In the genomic region with DNA sequence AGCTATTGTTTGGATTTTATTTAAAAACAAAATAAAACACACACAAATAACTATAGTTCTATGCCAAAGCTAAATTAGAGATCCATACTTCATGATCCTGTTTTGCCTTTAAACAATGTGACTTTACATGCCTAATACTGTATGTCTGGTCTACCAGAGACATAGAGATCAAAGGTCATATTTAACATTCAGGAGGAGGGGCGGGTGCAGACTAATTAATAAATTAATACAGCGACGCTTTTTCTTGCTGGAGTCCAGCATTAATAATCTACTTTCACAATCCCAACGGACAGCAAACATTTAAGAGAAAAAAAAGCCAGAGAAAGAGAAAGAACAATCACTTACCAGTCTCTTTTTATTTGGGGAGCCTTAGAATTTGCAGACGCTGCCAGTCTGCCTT, we compare ENCODE assay signal across 9 cellular contexts. TPM values are rescaled to one million over a fixed set of nuclear protein-coding genes. Genes with fewer than 3 reads are reported as not detected.
DNase-seq lines count a peak whose midpoint lies in the region; ATAC-seq and TF ChIP-seq lines count a peak whose summit lies in the region.
"Had no signal": no experiment of that assay in that cellular context is flagged by ENCODE, and none has a peak within 500 bp of the region (broad histone marks: within the 10 kb centered on the region; RNA-seq: fewer than 3 reads in every experiment).

No MANE protein-coding gene starts in this region.

- no peak overlapping the region for H2AFZ ChIP-seq in KMS-11 (ENCODE audit: low read depth)

- H3K9me3 Mint-ChIP-seq in natural killer cell treated with Interleukin-12 subunit alpha and Interleukin-12 subunit beta and Interleukin-15 and Interleukin-18, amount 100 ng/mL, for 72 hours: no peaks in the 10 kb centered on the region

- H3K27me3 Mint-ChIP-seq in natural killer cell treated with Interleukin-12 subunit alpha and Interleukin-12 subunit beta and Interleukin-15 and Interleukin-18, amount 100 ng/mL, for 72 hours: peaks cover 19 to 37% of the 10 kb centered on the region in 2 donors

- peak overlapping the region; percentile 73 for H3K4me2 ChIP-seq in KMS-11

- H3K27me3 ChIP-seq in KMS-11 (ENCODE audit: insufficient read depth, low read depth) (no peaks in the 10 kb centered on the region), dorsolateral prefrontal cortex (peaks cover 0 to 8% (median 0%) of the 10 kb centered on the region in 45 donors)

- intact Hi-C loops in dorsolateral prefrontal cortex (cut with DNase I): no loop called here

- peaks cover 29% of the 10 kb centered on the region for H3K4me1 ChIP-seq in KMS-11 (ENCODE audit: low read depth, poor library complexity, severe bottlenecking)

- peaks cover 39% of the 10 kb centered on the region for H3K79me2 ChIP-seq in KMS-11 (ENCODE audit: insufficient read depth, low read depth)

- no peak for DNase-seq in dorsolateral prefrontal cortex
- DNase-seq in natural killer cell treated with Interleukin-12 subunit alpha and Interleukin-12 subunit beta and Interleukin-15 and Interleukin-18, amount 100 ng/mL, for 72 hours (ENCODE audit: low spot score): no peak
- DNase-seq in GF-D8 (lab: John Stamatoyannopoulos, UW): no peak
- no peak for DNase-seq in NCI-H187 treated with DMSO at 0.1 percent for 48 hours (lab: John Stamatoyannopoulos, UW)
- no peak for DNase-seq in GM19240 (ENCODE audit: insufficient read length, low spot score)
- DNase-seq: DMS 273 treated with DMSO at 0.1 percent for 48 hours had no signal

- peak overlapping the region; percentile 66 for H3K9ac ChIP-seq in KMS-11

- H3K36me3 Mint-ChIP-seq in natural killer cell treated with Interleukin-12 subunit alpha and Interleukin-12 subunit beta and Interleukin-15 and Interleukin-18, amount 100 ng/mL, for 72 hours: no peaks in the 10 kb centered on the region

- peaks cover 32 to 41% of the 10 kb centered on the region in 2 donors for H3K4me1 Mint-ChIP-seq in natural killer cell treated with Interleukin-12 subunit alpha and Interleukin-12 subunit beta and Interleukin-15 and Interleukin-18, amount 100 ng/mL, for 72 hours (ENCODE audit: low read depth in 2 of 2)

- H3K27ac ChIP-seq in 22Rv1 (peak overlapping the region; percentile 86), KMS-11 (peak overlapping the region; percentile 86), dorsolateral prefrontal cortex (peak overlapping the region; percentile 60 to 97 (median 92))

- TF ChIP-seq CTCF in 22Rv1 (IDR thresholded peaks at IDR 0.05) (no peak), KMS-11 (conservative IDR thresholded peaks at IDR 0.05; ENCODE audit: low read depth, low read length) (no peak), dorsolateral prefrontal cortex (IDR thresholded peaks at IDR 0.05 in 54 of 56, conservative IDR thresholded peaks at IDR 0.05 in 2 of 56; ENCODE audit: low read depth in 1 of 56, partially characterized antibody in 56 of 56) (no peak)

- H3K4me3 ChIP-seq in KMS-11 (IDR thresholded peaks at IDR 0.05; ENCODE audit: insufficient read depth, low read depth, low read length): no peak overlapping the region
- peak overlapping the region; percentile 40 to 86 (median 72) for H3K4me3 ChIP-seq in dorsolateral prefrontal cortex

- H3K4me3 Mint-ChIP-seq in natural killer cell treated with Interleukin-12 subunit alpha and Interleukin-12 subunit beta and Interleukin-15 and Interleukin-18, amount 100 ng/mL, for 72 hours: peak overlapping the region; percentile 86

- H4K20me1 ChIP-seq in KMS-11 (ENCODE audit: insufficient read depth): no peaks in the 10 kb centered on the region

- no peaks in the 10 kb centered on the region for H3K36me3 ChIP-seq in KMS-11 (ENCODE audit: insufficient read depth)

- H3K27ac Mint-ChIP-seq in natural killer cell treated with Interleukin-12 subunit alpha and Interleukin-12 subunit beta and Interleukin-15 and Interleukin-18, amount 100 ng/mL, for 72 hours: peak overlapping the region; percentile 3 to 59

- no peak for ATAC-seq in natural killer cell treated with Interleukin-12 subunit alpha and Interleukin-12 subunit beta and Interleukin-15 and Interleukin-18, amount 100 ng/mL, for 72 hours
- no peak for ATAC-seq in GM18502 (IDR thresholded peaks at IDR 0.05; ENCODE audit: poor library complexity, unreplicated experiment)

RNA-seq across cellular contexts. Expression of a gene that starts 0.5 kb away (rescaled TPM):
- 10 to 100 TPM in 115 of 120 experiments, 1 to 10 TPM in 5; 6.4 to 30.6 (median 15.1) TPM for total RNA-seq in dorsolateral prefrontal cortex
- not detected for total RNA-seq in natural killer cell treated with Interleukin-12 subunit alpha and Interleukin-12 subunit beta and Interleukin-15 and Interleukin-18, amount 100 ng/mL, for 72 hours

Comparison
In these comparisons a context has a peak if more than half of its experiments do, and no peak if none do; other contexts are left out.
1. RNA of a gene that starts 0.5 kb away (total RNA-seq): 6.4 to 30.6 TPM in dorsolateral prefrontal cortex; not detected in natural killer cell treated with Interleukin-12 subunit alpha and Interleukin-12 subunit beta and Interleukin-15 and Interleukin-18, amount 100 ng/mL, for 72 hours; every median in the first group is over 4 times any median in the second.
2. Peak in every context shown above with its lines, with median percentiles within 50 percentile points of each other: H3K27ac ChIP-seq.